20 cellular contexts compared by ENCODE assay signal in genomic region chr15:69219690-69220089, GRCh38. TPM values are rescaled to one million over a fixed set of nuclear protein-coding genes. Genes with fewer than 3 reads are reported as not detected.
A peak's percentile ranks its signal among the peaks of the same experiment; 100 is the strongest.
DNase-seq lines count a peak whose midpoint lies in the region; ATAC-seq, FAIRE-seq and TF ChIP-seq lines count a peak whose summit lies in the region.
"Had no signal": no experiment of that assay in that cellular context is flagged by ENCODE, and none has a peak within 500 bp of the region (broad histone marks: within the 10 kb centered on the region; RNA-seq: fewer than 3 reads in every experiment).

No MANE protein-coding gene starts in this region.

- no peaks in the 10 kb centered on the region for H4K20me1 ChIP-seq in HepG2 (ENCODE audit: insufficient read depth, low read length)
- H4K20me1 ChIP-seq: BLaER1 had no signal

- no peak overlapping the region for H3K9ac ChIP-seq in HepG2 (ENCODE audit: insufficient read depth, low read depth, low read length)
- H3K9ac ChIP-seq: BLaER1 had no signal

- H3K4me1 ChIP-seq in HepG2 (ENCODE audit: insufficient read depth, low read length) (peaks cover 43% of the 10 kb centered on the region), small intestine (ENCODE audit: control insufficient read depth in 2 of 2, insufficient read depth in 1 of 2, low read depth in 1 of 2, low read length in 1 of 2) (peaks cover 0 to 2% of the 10 kb centered on the region in 2 donors), psoas muscle (no peaks in the 10 kb centered on the region)
- H3K4me1 ChIP-seq: BE2C, BLaER1 had no signal

- no peak for TF ChIP-seq RAD21 in HepG2 (CRISPR knock-in tag; IDR thresholded peaks at IDR 0.05)

- no peak overlapping the region for H3K4me2 ChIP-seq in HepG2 (ENCODE audit: low read depth, low read length)
- H3K4me2 ChIP-seq: BLaER1 had no signal

- no peaks in the 10 kb centered on the region for H3K36me3 ChIP-seq in HepG2 (replicated peaks in 1 of 2; ENCODE audit: control insufficient read depth in 1 of 2, insufficient read depth in 2 of 2, low read length in 2 of 2)
- no peaks in the 10 kb centered on the region for H3K36me3 ChIP-seq in small intestine (ENCODE audit: control insufficient read depth in 2 of 2, insufficient read depth in 2 of 2, low read length in 2 of 2)
- no peaks in the 10 kb centered on the region for H3K36me3 ChIP-seq in psoas muscle (ENCODE audit: insufficient read depth in 1 of 2, low read depth in 1 of 2)
- H3K36me3 ChIP-seq: BE2C had no signal

- FAIRE-seq in HepG2 (lab: Jason Lieb, UNC) = no peak
- FAIRE-seq in small intestine (lab: Jason Lieb, UNC) = no peak
- FAIRE-seq: D721Med, GM12891, GM18507 had no signal

- TF ChIP-seq POLR2A in HepG2 (IDR thresholded peaks at IDR 0.05; ENCODE audit: insufficient read depth in 1 of 2, low read depth in 2 of 2, low read length in 2 of 2) = no peak

- no peak for ATAC-seq in HepG2
- ATAC-seq in psoas muscle = no peak
- ATAC-seq: CD8-positive, alpha-beta T cell had no signal

- TF ChIP-seq CTCF in HepG2 (CRISPR knock-in tag; IDR thresholded peaks at IDR 0.05) (no peak), psoas muscle (IDR thresholded peaks at IDR 0.05) (no peak)

- in situ Hi-C loops in HepG2 (cut with HindIII; ENCODE audit: extremely low pct_ligation_motif_present, low pct_unique_long_range_greater_than_20kb) = loop anchor here (5.0 kb wide), 2 partner anchors 57 to 162 kb away; partner anchors contain the start of gene GLCE

- WGBS in HepG2 (ENCODE audit: low lambda C conversion rate) = 94% methylated on average over 1 of the region's 1 CpG
- 94 to 97% (median 97%) methylated on average over 1 of the region's 1 CpG for WGBS in small intestine, 3 donors
- WGBS in psoas muscle, 3 donors = 97 to 100% (median 97%) methylated on average over 1 of the region's 1 CpG

- H3K9me3 ChIP-seq in HepG2 (ENCODE audit: low read length) (peaks cover 9% of the 10 kb centered on the region; the same call in 1 of the 2 replicates), small intestine (ENCODE audit: control insufficient read depth, low read depth) (no peaks in the 10 kb centered on the region), psoas muscle (peaks cover 10% of the 10 kb centered on the region)
- H3K9me3 ChIP-seq: BE2C had no signal

- intact Hi-C loops in HepG2 (cut with micrococcal nuclease; ENCODE audit: unreplicated experiment) = no loop called here
- intact Hi-C loops in posterior vena cava (cut with DNase I) = loop anchor here in 1 of 2 donors (1.0 kb wide), 1 partner anchor 26 kb away; no protein-coding TSS in a partner anchor
- intact Hi-C loops in psoas muscle (cut with DNase I) = no loop called here

- H3K79me2 ChIP-seq in HepG2 (ENCODE audit: insufficient read depth, low read length) = no peaks in the 10 kb centered on the region

- POLR2A ChIA-PET in HepG2 (lab: Yijun Ruan, JAX) = no interaction called here

- H2AFZ ChIP-seq in HepG2 (ENCODE audit: low read length) = no peak overlapping the region

- DNase-seq in DMS53 (lab: John Stamatoyannopoulos, UW) (peak; percentile 9), DMS53 treated with DMSO at 0.1 percent for 48 hours (lab: John Stamatoyannopoulos, UW; ENCODE audit: unreplicated experiment) (no peak), HepG2 (ENCODE audit: low spot score) (no peak), small intestine (peak; percentile 42), posterior vena cava (ENCODE audit: low spot score) (no peak), psoas muscle (no peak)
- DNase-seq: ACHN; BE2C; C1 segment of cervical spinal cord; Caco-2; Calu3; CD4-positive, alpha-beta T cell; CD8-positive, alpha-beta T cell; DMS79 treated with DMSO at 0.1 percent for 48 hours; GF-D8 had no signal

- CTCF ChIA-PET in HepG2 (lab: Yijun Ruan, JAX; ENCODE audit: low intra/inter-chr PET ratio, low total read pairs) = no interaction called here

- TF ChIP-seq EP300 in HepG2 (IDR thresholded peaks at IDR 0.05; ENCODE audit: low read depth in 2 of 2, low read length in 2 of 2) (no peak), HepG2 (CRISPR knock-in tag; IDR thresholded peaks at IDR 0.05; ENCODE audit: borderline replicate concordance) (no peak)

- H3K27me3 ChIP-seq in HepG2 (ENCODE audit: control insufficient read depth in 1 of 2, insufficient read depth in 2 of 2, low read length in 2 of 2) (no peaks in the 10 kb centered on the region), small intestine (ENCODE audit: control insufficient read depth in 2 of 2, insufficient read depth in 2 of 2, low read length in 2 of 2) (no peaks in the 10 kb centered on the region), psoas muscle (ENCODE audit: insufficient read depth in 3 of 3, low read length in 2 of 3) (no peaks in the 10 kb centered on the region)
- H3K27me3 ChIP-seq: BE2C, BLaER1 had no signal

- no TSS peak for BruUV-seq in HepG2 (replicated peaks; lab: Mats Ljungman, UMichigan)

- H3K4me3 ChIP-seq in HepG2 (replicated peaks in 1 of 3; ENCODE audit: insufficient read depth in 1 of 3, low read depth in 2 of 3, low read length in 3 of 3) (no peak overlapping the region), small intestine (ENCODE audit: low read depth in 1 of 2, low read length in 2 of 2) (no peak overlapping the region), psoas muscle (no peak overlapping the region)
- H3K4me3 ChIP-seq: BLaER1 had no signal

- H3K27ac ChIP-seq in HepG2 (ENCODE audit: extremely low read length, insufficient read depth, low read length) = no peak overlapping the region
- no peak overlapping the region for H3K27ac ChIP-seq in small intestine (ENCODE audit: low read depth in 1 of 2, low read length in 1 of 2)
- no peak overlapping the region for H3K27ac ChIP-seq in psoas muscle
- H3K27ac ChIP-seq: 22Rv1, BLaER1 had no signal

TF ChIP-seq in HepG2, 621 proteins besides CTCF, POLR2A, EP300 and RAD21 (continues in another document):
- TF ChIP-seq, protein P1, sequence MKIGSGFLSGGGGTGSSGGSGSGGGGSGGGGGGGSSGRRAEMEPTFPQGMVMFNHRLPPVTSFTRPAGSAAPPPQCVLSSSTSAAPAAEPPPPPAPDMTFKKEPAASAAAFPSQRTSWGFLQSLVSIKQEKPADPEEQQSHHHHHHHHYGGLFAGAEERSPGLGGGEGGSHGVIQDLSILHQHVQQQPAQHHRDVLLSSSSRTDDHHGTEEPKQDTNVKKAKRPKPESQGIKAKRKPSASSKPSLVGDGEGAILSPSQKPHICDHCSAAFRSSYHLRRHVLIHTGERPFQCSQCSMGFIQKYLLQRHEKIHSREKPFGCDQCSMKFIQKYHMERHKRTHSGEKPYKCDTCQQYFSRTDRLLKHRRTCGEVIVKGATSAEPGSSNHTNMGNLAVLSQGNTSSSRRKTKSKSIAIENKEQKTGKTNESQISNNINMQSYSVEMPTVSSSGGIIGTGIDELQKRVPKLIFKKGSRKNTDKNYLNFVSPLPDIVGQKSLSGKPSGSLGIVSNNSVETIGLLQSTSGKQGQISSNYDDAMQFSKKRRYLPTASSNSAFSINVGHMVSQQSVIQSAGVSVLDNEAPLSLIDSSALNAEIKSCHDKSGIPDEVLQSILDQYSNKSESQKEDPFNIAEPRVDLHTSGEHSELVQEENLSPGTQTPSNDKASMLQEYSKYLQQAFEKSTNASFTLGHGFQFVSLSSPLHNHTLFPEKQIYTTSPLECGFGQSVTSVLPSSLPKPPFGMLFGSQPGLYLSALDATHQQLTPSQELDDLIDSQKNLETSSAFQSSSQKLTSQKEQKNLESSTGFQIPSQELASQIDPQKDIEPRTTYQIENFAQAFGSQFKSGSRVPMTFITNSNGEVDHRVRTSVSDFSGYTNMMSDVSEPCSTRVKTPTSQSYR (CRISPR knock-in tag; IDR thresholded peaks at IDR 0.05; ENCODE audit: borderline replicate concordance) = peak; percentile 81
- no peak for TF ChIP-seq ZNF20 (CRISPR knock-in tag; IDR thresholded peaks at IDR 0.05)

RNA-seq across cellular contexts. Expression of gene GLCE, which starts 59.3 kb away (rescaled TPM):
- total RNA-seq in HepG2 (2016; rRNA removed; fragmentation: Illumina TruSeq; extraction: Trizol) = 11.0 and 12.9 TPM in 2 replicates
- 7.1 and 9.3 TPM in 2 replicates for total RNA-seq in HepG2 (2016; cell fraction: cytosol; rRNA removed; fragmentation: Illumina TruSeq; extraction: Trizol; ENCODE audit: low read depth)
- total RNA-seq in HepG2 (2016; cell fraction: insoluble cytoplasmic fraction; rRNA removed; fragmentation: Illumina TruSeq; extraction: Trizol) = 10.3 and 12.5 TPM in 2 replicates
- total RNA-seq in HepG2 (2016; cell fraction: membrane; rRNA removed; fragmentation: Illumina TruSeq; extraction: Trizol) = 8.0 and 10.0 TPM in 2 replicates
- 14.9 and 15.9 TPM in 2 replicates for total RNA-seq in HepG2 (2016; cell fraction: nucleus; rRNA removed; fragmentation: Illumina TruSeq; extraction: Trizol)
- polyA plus RNA-seq in HepG2 (2011; rRNA removed) = 21.4 and 23.4 TPM in 2 replicates
- polyA plus RNA-seq in HepG2 (2011; cell fraction: cytosol; rRNA removed) = 10.4 and 19.7 TPM in 2 replicates
- polyA plus RNA-seq in HepG2 (2011; cell fraction: nucleus; rRNA removed) = 10.7 and 13.6 TPM in 2 replicates
- polyA plus RNA-seq in HepG2 (2012) = 13.7 TPM in 2 replicates
- polyA plus RNA-seq in HepG2 (2016; cell fraction: cytosol; fragmentation: Illumina TruSeq; extraction: Trizol; ENCODE audit: low read depth) = 3.3 and 5.1 TPM in 2 replicates
- 9.0 and 10.0 TPM in 2 replicates for polyA plus RNA-seq in HepG2 (2016; cell fraction: insoluble cytoplasmic fraction; fragmentation: Illumina TruSeq; extraction: Trizol; ENCODE audit: low read depth)
- 3.6 and 6.6 TPM in 2 replicates for polyA plus RNA-seq in HepG2 (2016; cell fraction: membrane; fragmentation: Illumina TruSeq; extraction: Trizol; ENCODE audit: low read depth)
- 14.1 and 14.8 TPM in 2 replicates for polyA plus RNA-seq in HepG2 (2016; cell fraction: nucleus; fragmentation: Illumina TruSeq; extraction: Trizol; ENCODE audit: insufficient read depth, low read depth)
- polyA minus RNA-seq in HepG2 (2011; rRNA and poly(A)+ RNA removed; ENCODE audit: low replicate concordance) = 10.1 and 13.0 TPM in 2 replicates
- 25.0 and 28.1 TPM in 2 replicates for polyA minus RNA-seq in HepG2 (2011; cell fraction: cytosol; rRNA and poly(A)+ RNA removed)
- polyA minus RNA-seq in HepG2 (2011; cell fraction: nucleus; rRNA and poly(A)+ RNA removed) = 38.9 and 47.0 TPM in 2 replicates
- 10 to 100 TPM; 18.2 to 38.9 (median 22.4) TPM for polyA plus RNA-seq in small intestine
- 10 to 100 TPM in 1 of 2 donors, 1 to 10 TPM in 1; 9.5 to 11.1 TPM for total RNA-seq in posterior vena cava
- 1 to 10 TPM; 2.5 to 5.2 (median 3.4) TPM for total RNA-seq in psoas muscle
- 1 to 10 TPM; 4.2 to 6.0 (median 4.4) TPM for polyA plus RNA-seq in psoas muscle

Comparison
In these comparisons a context has a peak if more than half of its experiments do, and no peak if none do; other contexts are left out.
1. DNase-seq: peak in DMS53 (single experiment) and small intestine (single experiment); none in DMS53 treated with DMSO at 0.1 percent for 48 hours (single experiment), HepG2 (single experiment), posterior vena cava (single experiment) and psoas muscle (0 of 2).